1 cellular context compared by ENCODE assay signal in genomic region chr9:123322771-123323481, GRCh38.
TF ChIP-seq lines count a peak whose summit lies in the region.

No MANE protein-coding gene starts in this region.

TF ChIP-seq in H1, 55 proteins besides CTCF, POLR2A, EP300 and RAD21 (continued from another document):
- TF ChIP-seq KDM1A (IDR thresholded peaks at IDR 0.05; ENCODE audit: borderline replicate concordance, low read length) (peak; percentile 74; the same call in 1 of the 2 replicates), RXRA (IDR thresholded peaks at IDR 0.05; ENCODE audit: insufficient read depth, low read depth, low read length) (no peak), SP1 (IDR thresholded peaks at IDR 0.05; ENCODE audit: low read depth, low read length) (0 out of 2 replicates have a peak, but pooled peaks have one; percentile 51)
